Comparison of ENCODE assay signal across 9 cellular contexts in the genomic region with DNA sequence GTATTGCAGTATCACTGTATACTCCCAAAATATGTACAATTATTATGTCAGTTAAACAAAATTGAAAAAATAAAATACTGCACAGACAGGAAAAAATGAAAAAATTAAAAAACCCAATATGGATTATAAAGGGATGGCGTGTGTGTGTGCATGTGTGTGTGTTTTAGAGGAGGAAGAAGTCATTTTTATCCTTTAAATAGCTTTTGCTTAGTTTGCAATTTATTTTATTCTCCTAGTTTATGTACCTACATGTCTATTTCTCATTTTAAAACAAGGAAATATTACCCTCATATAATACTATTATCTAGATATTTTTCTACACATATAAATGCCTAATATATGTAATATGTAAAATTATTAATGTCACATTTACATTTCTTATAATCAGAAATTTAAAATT.
"Had no signal": no experiment of that assay in that cellular context is flagged by ENCODE, and none has a peak within 500 bp of the region (broad histone marks: within the 10 kb centered on the region; RNA-seq: fewer than 3 reads in every experiment).

No MANE protein-coding gene starts in this region.

- H3K4me1 Mint-ChIP-seq: IgD-negative memory B cell had no signal

- ATAC-seq: HCT116 had no signal

- H3K9me3 Mint-ChIP-seq: HFFc6 had no signal

- H3K4me1 ChIP-seq: HAP-1 had no signal

- H3K9me3 ChIP-seq: HAP-1 had no signal

- H3K4me3 ChIP-seq: GM23248, HAP-1 had no signal

- H3K4me3 Mint-ChIP-seq: HFFc6, IgD-negative memory B cell had no signal

- H3K27me3 Mint-ChIP-seq: IgD-negative memory B cell had no signal

- H3K36me3 ChIP-seq: HAP-1 had no signal

- H3K36me3 Mint-ChIP-seq: IgD-negative memory B cell had no signal

- H3K27ac Mint-ChIP-seq: HFFc6, IgD-negative memory B cell had no signal

- H2AFZ ChIP-seq: GM23248 had no signal

- H3K9ac ChIP-seq: GM23248 had no signal

- DNase-seq: GM23248, GOT3, H7, HFFc6, KG1 had no signal

- H3K27ac ChIP-seq: GM23248, HL-60 had no signal
